In the genomic region with DNA sequence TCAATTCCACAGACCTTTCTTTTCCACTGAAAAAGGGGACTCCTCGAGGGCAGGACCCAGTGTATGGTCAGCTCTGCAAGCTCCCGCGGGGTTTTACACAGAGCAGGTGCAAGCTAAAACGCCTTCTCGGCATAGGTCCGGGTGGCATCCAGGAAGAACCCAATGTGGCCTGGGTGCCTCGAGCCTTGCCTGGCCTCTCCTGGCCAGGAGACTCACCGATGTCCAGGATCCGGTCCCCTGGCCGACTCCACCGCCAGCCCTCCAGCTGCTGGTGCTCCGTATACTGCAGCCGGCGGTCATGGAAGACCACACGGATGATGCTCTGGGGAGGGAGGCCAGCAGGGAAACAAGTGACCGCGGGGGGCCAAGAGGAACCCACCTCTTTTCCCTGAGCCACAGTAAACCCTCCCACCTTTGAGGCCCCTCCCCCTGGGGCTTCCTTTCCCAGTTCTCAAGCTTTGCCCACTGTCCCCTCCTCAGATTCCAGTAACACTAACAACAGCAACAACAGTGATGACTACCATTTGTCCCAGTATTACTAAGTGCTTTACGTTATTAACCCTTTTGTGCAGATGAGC, we compare ENCODE assay signal across 20 cellular contexts. TPM values are rescaled to one million over a fixed set of nuclear protein-coding genes. Genes with fewer than 3 reads are reported as not detected.
DNase-seq lines count a peak whose midpoint lies in the region; ATAC-seq, FAIRE-seq and TF ChIP-seq lines count a peak whose summit lies in the region.
"Had no signal": no experiment of that assay in that cellular context is flagged by ENCODE, and none has a peak within 500 bp of the region (broad histone marks: within the 10 kb centered on the region; RNA-seq: fewer than 3 reads in every experiment).

No MANE protein-coding gene starts in this region.

- H3K27ac ChIP-seq in GM23338 (ENCODE audit: low read depth) (no peak overlapping the region), kidney (ENCODE audit: low read depth in 2 of 2, low read length in 2 of 2) (no peak overlapping the region), spleen (no peak overlapping the region), foreskin keratinocyte (no peak overlapping the region), neural progenitor cell (no peak overlapping the region)

- H3K9me3 ChIP-seq in kidney (ENCODE audit: control insufficient read depth in 1 of 2, low read length in 2 of 2) (no peaks in the 10 kb centered on the region), spleen (no peaks in the 10 kb centered on the region), neural progenitor cell (ENCODE audit: low read depth) (no peaks in the 10 kb centered on the region)
- H3K9me3 ChIP-seq: BE2C, Caco-2 had no signal

- H3K9me2 ChIP-seq in GM23338 (ENCODE audit: insufficient read depth), result no peaks in the 10 kb centered on the region

- H3K27me3 Mint-ChIP-seq in GM23338 (ENCODE audit: insufficient read depth, low read depth, poor library complexity) (peaks cover 4% of the 10 kb centered on the region), neural progenitor cell (ENCODE audit: insufficient read depth, low read depth) (peaks cover 9% of the 10 kb centered on the region)

- intact Hi-C loops in kidney (cut with DNase I), result no loop called here
- intact Hi-C loops in spleen (cut with DNase I; ENCODE audit: low total_unique reads), result no loop called here

- H3K4me3 Mint-ChIP-seq in GM23338 (no peak overlapping the region), neural progenitor cell (no peak overlapping the region)
- H3K4me3 Mint-ChIP-seq: CD4-positive, alpha-beta T cell; HFFc6 had no signal

- no peak overlapping the region for H3K27ac Mint-ChIP-seq in GM23338
- H3K27ac Mint-ChIP-seq in neural progenitor cell, result no peak overlapping the region
- H3K27ac Mint-ChIP-seq: CD4-positive, alpha-beta T cell; HFFc6 had no signal

- H3K4me2 ChIP-seq in GM23338 (no peak overlapping the region), neural progenitor cell (no peak overlapping the region)

- 87 to 92% (median 90%) methylated on average over 15 to 18 of the region's 18 CpGs for WGBS in spleen, 5 donors

- TF ChIP-seq CTCF in GM23338 (conservative IDR thresholded peaks at IDR 0.05; ENCODE audit: low read depth in 2 of 2), result no peak
- no peak for TF ChIP-seq CTCF in kidney (IDR thresholded peaks at IDR 0.05; ENCODE audit: borderline replicate concordance, extremely low read depth, insufficient read depth)
- no peak for TF ChIP-seq CTCF in spleen (IDR thresholded peaks at IDR 0.05 in 8 of 11, conservative IDR thresholded peaks at IDR 0.05 in 3 of 11)
- no peak for TF ChIP-seq CTCF in foreskin keratinocyte (conservative IDR thresholded peaks at IDR 0.05)
- TF ChIP-seq CTCF in neural progenitor cell (IDR thresholded peaks at IDR 0.05), result no peak

- DNase-seq in GM23338 (ENCODE audit: low spot score) (peak; percentile 18), H7 (peak; percentile 84), kidney (peak; percentile 51), spleen (peak; percentile 56), NCI-H1436 (lab: John Stamatoyannopoulos, UW) (no peak), foreskin keratinocyte (no peak), neural progenitor cell (ENCODE audit: low spot score) (no peak)
- DNase-seq: ACHN; BE2C; C1 segment of cervical spinal cord; CD4-positive, alpha-beta T cell; HCEC 1CT; HFFc6 had no signal

- H3K4me1 ChIP-seq in GM23338 (ENCODE audit: insufficient read depth) (no peaks in the 10 kb centered on the region), kidney (ENCODE audit: control insufficient read depth in 1 of 2, insufficient read depth in 1 of 2, low read depth in 1 of 2, low read length in 2 of 2) (peaks cover under 1 to 13% of the 10 kb centered on the region in 2 donors), spleen (no peaks in the 10 kb centered on the region), foreskin keratinocyte (no peaks in the 10 kb centered on the region), neural progenitor cell (no peaks in the 10 kb centered on the region)
- H3K4me1 ChIP-seq: BE2C, Caco-2 had no signal

- no peaks in the 10 kb centered on the region for H3K36me3 Mint-ChIP-seq in GM23338 (ENCODE audit: low read depth)
- H3K36me3 Mint-ChIP-seq in neural progenitor cell, result no peaks in the 10 kb centered on the region

- H3K9ac ChIP-seq in kidney (ENCODE audit: low read length in 2 of 2) (no peak overlapping the region), neural progenitor cell (no peak overlapping the region)

- H3K9me3 Mint-ChIP-seq in GM23338, result no peaks in the 10 kb centered on the region
- H3K9me3 Mint-ChIP-seq in neural progenitor cell, result no peaks in the 10 kb centered on the region
- H3K9me3 Mint-ChIP-seq: CD4-positive, alpha-beta T cell; HFFc6 had no signal

- H3K79me2 ChIP-seq in GM23338 (replicated peaks; ENCODE audit: insufficient read depth) (no peaks in the 10 kb centered on the region), neural progenitor cell (ENCODE audit: low read depth) (no peaks in the 10 kb centered on the region)

- H3K27me3 ChIP-seq in GM23338 (ENCODE audit: insufficient read depth) (no peaks in the 10 kb centered on the region), H7 (ENCODE audit: control insufficient read depth, insufficient read depth, low read length) (no peaks in the 10 kb centered on the region), spleen (replicated peaks in 1 of 7) (no peaks in the 10 kb centered on the region), foreskin keratinocyte (no peaks in the 10 kb centered on the region), neural progenitor cell (no peaks in the 10 kb centered on the region)
- H3K27me3 ChIP-seq: BE2C had no signal

- H3F3A ChIP-seq in GM23338 (replicated peaks; ENCODE audit: low read depth) (no peaks in the 10 kb centered on the region), neural progenitor cell (ENCODE audit: low read depth) (no peaks in the 10 kb centered on the region)

- no peak overlapping the region for H3K4me3 ChIP-seq in GM23338
- H3K4me3 ChIP-seq in H7 (ENCODE audit: insufficient read depth, low read depth, low read length), result no peak overlapping the region
- H3K4me3 ChIP-seq in kidney (ENCODE audit: low read length in 2 of 2), result no peak overlapping the region
- no peak overlapping the region for H3K4me3 ChIP-seq in spleen
- H3K4me3 ChIP-seq in neural progenitor cell, result no peak overlapping the region

- no peaks in the 10 kb centered on the region for H4K20me1 ChIP-seq in GM23338 (replicated peaks; ENCODE audit: insufficient read depth)
- no peaks in the 10 kb centered on the region for H4K20me1 ChIP-seq in neural progenitor cell (ENCODE audit: low read depth)

- H3K36me3 ChIP-seq in GM23338 (ENCODE audit: insufficient read depth) (no peaks in the 10 kb centered on the region), H7 (replicated peaks; ENCODE audit: control insufficient read depth, insufficient read depth, low read length) (no peaks in the 10 kb centered on the region), kidney (ENCODE audit: control insufficient read depth in 1 of 2, insufficient read depth in 2 of 2, low read length in 2 of 2) (peaks cover 44 to 47% of the 10 kb centered on the region in 2 donors), spleen (peaks cover 0 to 16% (median 0%) of the 10 kb centered on the region in 6 donors), neural progenitor cell (no peaks in the 10 kb centered on the region)
- H3K36me3 ChIP-seq: BE2C had no signal

- H3K4me1 Mint-ChIP-seq in GM23338 (no peaks in the 10 kb centered on the region; the same call in 2 of the 3 replicates), neural progenitor cell (no peaks in the 10 kb centered on the region)

- FAIRE-seq in kidney (lab: Jason Lieb, UNC), result no peak
- FAIRE-seq: A204.1, D721Med, G401.6, GM12891, GM19239, HepG2 had no signal

- H2AFZ ChIP-seq in GM23338, result no peak overlapping the region
- H2AFZ ChIP-seq in neural progenitor cell (replicated peaks), result no peak overlapping the region

- ATAC-seq in GM23338, result peak; percentile 53
- no peak for ATAC-seq in foreskin keratinocyte
- ATAC-seq: HepG2 had no signal

- no peak for TF ChIP-seq POLR2A in spleen (IDR thresholded peaks at IDR 0.05)

TF ChIP-seq in GM23338, 12 proteins besides CTCF, POLR2A, EP300 and RAD21 (continues in another document):
- no peak for TF ChIP-seq EZH2 (IDR thresholded peaks at IDR 0.05; ENCODE audit: low read depth, unreplicated experiment)
- no peak for TF ChIP-seq ZNF114 (CRISPR knock-in tag; IDR thresholded peaks at IDR 0.05)
- TF ChIP-seq JUNB (IDR thresholded peaks at IDR 0.05; ENCODE audit: unreplicated experiment), result no peak
- TF ChIP-seq REST (IDR thresholded peaks at IDR 0.05; ENCODE audit: unreplicated experiment), result no peak

RNA-seq across cellular contexts. Expression of gene TFCP2L1, which starts 36.1 kb away (rescaled TPM):
- total RNA-seq in GM23338 (2014; rRNA removed; shearing (Covaris generic)), result 4.5 and 6.4 TPM in 2 replicates
- polyA plus RNA-seq in GM23338 (2016; fragmentation: Nextera tagmentation; extraction: Ambion mirVana) (0.94 and 1.2 TPM in 2 replicates), kidney (ENCODE audit: insufficient read depth, low read depth, low replicate concordance) (44.4 TPM), spleen (1 to 10 TPM in 1 of 3 donors, under 1 TPM in 2; 0.15 to 1.8 (median 0.39) TPM), foreskin keratinocyte (3.3 and 3.5 TPM in 2 replicates)
- 1.2 and 1.6 TPM in 2 replicates for total RNA-seq in H7 (2014; rRNA removed; shearing (Covaris generic))
- total RNA-seq in kidney (172 TPM), spleen (1 to 10 TPM; 2.4 to 8.9 (median 5.2) TPM), foreskin keratinocyte (13.5 and 13.8 TPM in 2 replicates), neural progenitor cell (ENCODE audit: low replicate concordance) (0.04 and 0.06 TPM in 2 replicates)
- total RNA-seq: HepG2 had no signal

Comparison
In these comparisons a context has a peak if more than half of its experiments do, and no peak if none do; other contexts are left out.
1. DNase-seq: peak in GM23338 (single experiment), H7 (single experiment), kidney (single experiment) and spleen (single experiment); none in NCI-H1436 (single experiment), foreskin keratinocyte (0 of 2) and neural progenitor cell (single experiment).
2. RNA of gene TFCP2L1, which starts 36.1 kb away (total RNA-seq): 172 TPM in kidney (single experiment); 13.5 to 13.8 TPM in foreskin keratinocyte, 4.5 to 6.4 TPM in GM23338, 2.4 to 8.9 TPM in spleen, 1.2 to 1.6 TPM in H7 and 0.04 to 0.06 TPM in neural progenitor cell; every median in the first group is over 10 times any median in the second.